In genomic region chr5:141960449-141961323, GRCh38 we compare ENCODE assay signal across 8 cellular contexts. TPM values are rescaled to one million over a fixed set of nuclear protein-coding genes. Genes with fewer than 3 reads are reported as not detected.
DNase-seq lines count a peak whose midpoint lies in the region; ATAC-seq lines count a peak whose summit lies in the region.

No MANE protein-coding gene starts in this region.

- no peaks in the 10 kb centered on the region for H3K27me3 Mint-ChIP-seq in activated CD4-positive, alpha-beta memory T cell treated with anti-CD3 and anti-CD28 coated beads, Interleukin-2, amount 10 ng/mL, durations not matched to agents 7 days and 5 days

- no peaks in the 10 kb centered on the region for H3K9me3 Mint-ChIP-seq in activated CD4-positive, alpha-beta memory T cell treated with anti-CD3 and anti-CD28 coated beads, Interleukin-2, amount 10 ng/mL, durations not matched to agents 7 days and 5 days

- H3K4me3 Mint-ChIP-seq in activated CD4-positive, alpha-beta memory T cell treated with anti-CD3 and anti-CD28 coated beads, Interleukin-2, amount 10 ng/mL, durations not matched to agents 7 days and 5 days, result peak overlapping the region; percentile 46

- CTCF ChIA-PET in activated CD4-positive, alpha-beta memory T cell treated with anti-CD3 and anti-CD28 coated beads, Interleukin-2, amount 10 ng/mL, durations not matched to agents 7 days and 5 days (lab: Charles Lee), result interaction anchor here (0.5 to 6.9 kb wide), 69 partner anchors 10 to 627 kb away, joined by 3 to 214 read pairs (median 5); partner anchors contain the start of genes ARAP3, DELE1, FCHSD1 and GNPDA1

- no peaks in the 10 kb centered on the region for H3K36me3 Mint-ChIP-seq in activated CD4-positive, alpha-beta memory T cell treated with anti-CD3 and anti-CD28 coated beads, Interleukin-2, amount 10 ng/mL, durations not matched to agents 7 days and 5 days (ENCODE audit: low read depth)

- no peaks in the 10 kb centered on the region for H3K36me3 ChIP-seq in effector memory CD4-positive, alpha-beta T cell (ENCODE audit: control insufficient read depth, insufficient read depth, low read length)

- no peaks in the 10 kb centered on the region for H3K9me3 ChIP-seq in effector memory CD4-positive, alpha-beta T cell (ENCODE audit: control insufficient read depth, low read length)

- ATAC-seq in GM19468 (IDR thresholded peaks at IDR 0.05; ENCODE audit: extremely low read depth, unreplicated experiment), result peak; percentile 77
- ATAC-seq in HG03575 (IDR thresholded peaks at IDR 0.05; ENCODE audit: extremely low read depth, insufficient number of reproducible peaks, low FRiP score, unreplicated experiment), result peak; percentile 64

- H3K27ac Mint-ChIP-seq in activated CD4-positive, alpha-beta memory T cell treated with anti-CD3 and anti-CD28 coated beads, Interleukin-2, amount 10 ng/mL, durations not matched to agents 7 days and 5 days, result peak overlapping the region; percentile 80

- H3K4me3 ChIP-seq in effector memory CD4-positive, alpha-beta T cell (ENCODE audit: insufficient read depth, low read depth, low read length, poor library complexity, severe bottlenecking), result no peak overlapping the region

- in situ Hi-C loops in Caki2 (cut with HindIII; ENCODE audit: low pct_unique_long_range_greater_than_20kb, low sequenced_read_pairs), result no loop called here

- H3K27ac ChIP-seq in effector memory CD4-positive, alpha-beta T cell (ENCODE audit: insufficient read depth, low read length, poor library complexity, severe bottlenecking), result no peak overlapping the region

- DNase-seq in Caki2 (ENCODE audit: low read depth) (peak; percentile 75), NK-92 (lab: John Stamatoyannopoulos, UW; ENCODE audit: unreplicated experiment) (peak; percentile 32), middle frontal gyrus (ENCODE audit: extremely low spot score, low spot score) (peak; percentile 88)
- peak; percentile 93 for DNase-seq in activated CD4-positive, alpha-beta memory T cell treated with anti-CD3 and anti-CD28 coated beads, Interleukin-2, amount 10 ng/mL, durations not matched to agents 7 days and 5 days
- peak; percentile 76 to 84 (median 77) for DNase-seq in effector memory CD4-positive, alpha-beta T cell
- peak; percentile 70 to 90 for DNase-seq in stimulated activated CD8-positive, alpha-beta memory T cell treated with anti-CD3 and anti-CD28 coated beads, Interleukin-4, amount 100 ng/mL, for 4 hours (ENCODE audit: low read depth in 2 of 2, low spot score in 1 of 2)

- H3K27me3 ChIP-seq in effector memory CD4-positive, alpha-beta T cell (replicated peaks; ENCODE audit: control insufficient read depth, insufficient read depth, low read length, poor library complexity, severe bottlenecking), result no peaks in the 10 kb centered on the region

- POLR2A ChIA-PET in activated CD4-positive, alpha-beta memory T cell treated with anti-CD3 and anti-CD28 coated beads, Interleukin-2, amount 10 ng/mL, durations not matched to agents 7 days and 5 days (lab: Charles Lee), result interaction anchor here (0.8 to 5.1 kb wide), 19 partner anchors 9 to 342 kb away, joined by 3 to 70 read pairs (median 5); partner anchors contain the start of genes DELE1, DIAPH1, GNPDA1 and RNF14

- H3K4me1 ChIP-seq in effector memory CD4-positive, alpha-beta T cell (ENCODE audit: control insufficient read depth, insufficient read depth, low read length, poor library complexity, severe bottlenecking), result peaks cover 28% of the 10 kb centered on the region

- H3K4me1 Mint-ChIP-seq in activated CD4-positive, alpha-beta memory T cell treated with anti-CD3 and anti-CD28 coated beads, Interleukin-2, amount 10 ng/mL, durations not matched to agents 7 days and 5 days, result peaks cover 51% of the 10 kb centered on the region

RNA-seq across cellular contexts. Expression of gene PCDH12, which starts 2.7 kb away (rescaled TPM):
- not detected in 2 replicates for total RNA-seq in Caki2 (2014; rRNA removed; shearing (Covaris generic); ENCODE audit: low replicate concordance)
- 1 to 10 TPM; 2.0 to 2.2 TPM for total RNA-seq in activated CD4-positive, alpha-beta memory T cell treated with anti-CD3 and anti-CD28 coated beads, Interleukin-2, amount 10 ng/mL, durations not matched to agents 7 days and 5 days

RNA-seq across cellular contexts. Expression of gene RNF14, which starts 8.2 kb away (rescaled TPM):
- total RNA-seq in Caki2 (2014; rRNA removed; shearing (Covaris generic); ENCODE audit: low replicate concordance), result 103 and 126 TPM in 2 replicates
- total RNA-seq in activated CD4-positive, alpha-beta memory T cell treated with anti-CD3 and anti-CD28 coated beads, Interleukin-2, amount 10 ng/mL, durations not matched to agents 7 days and 5 days, result 10 to 100 TPM; 32.5 to 35.7 TPM

RNA-seq across cellular contexts. Expression of gene DELE1, which starts 37.0 kb away (rescaled TPM):
- 32.0 and 42.4 TPM in 2 replicates for total RNA-seq in Caki2 (2014; rRNA removed; shearing (Covaris generic); ENCODE audit: low replicate concordance)
- 10 to 100 TPM; 73.4 to 80.7 TPM for total RNA-seq in activated CD4-positive, alpha-beta memory T cell treated with anti-CD3 and anti-CD28 coated beads, Interleukin-2, amount 10 ng/mL, durations not matched to agents 7 days and 5 days

RNA-seq across cellular contexts. Expression of gene GNPDA1, which starts 52.1 kb away (rescaled TPM):
- 112 and 123 TPM in 2 replicates for total RNA-seq in Caki2 (2014; rRNA removed; shearing (Covaris generic); ENCODE audit: low replicate concordance)
- total RNA-seq in activated CD4-positive, alpha-beta memory T cell treated with anti-CD3 and anti-CD28 coated beads, Interleukin-2, amount 10 ng/mL, durations not matched to agents 7 days and 5 days, result 10 to 100 TPM; 27.1 to 32.1 TPM

Comparison
In these comparisons a context has a peak if more than half of its experiments do, and no peak if none do; other contexts are left out.
1. DNase-seq: peak in every context shown above with its lines; median percentile 93 in activated CD4-positive, alpha-beta memory T cell treated with anti-CD3 and anti-CD28 coated beads, Interleukin-2, amount 10 ng/mL, durations not matched to agents 7 days and 5 days; 88 in middle frontal gyrus; 80 in stimulated activated CD8-positive, alpha-beta memory T cell treated with anti-CD3 and anti-CD28 coated beads, Interleukin-4, amount 100 ng/mL, for 4 hours; 77 in effector memory CD4-positive, alpha-beta T cell; 75 in Caki2; 32 in NK-92.